In the genomic region with DNA sequence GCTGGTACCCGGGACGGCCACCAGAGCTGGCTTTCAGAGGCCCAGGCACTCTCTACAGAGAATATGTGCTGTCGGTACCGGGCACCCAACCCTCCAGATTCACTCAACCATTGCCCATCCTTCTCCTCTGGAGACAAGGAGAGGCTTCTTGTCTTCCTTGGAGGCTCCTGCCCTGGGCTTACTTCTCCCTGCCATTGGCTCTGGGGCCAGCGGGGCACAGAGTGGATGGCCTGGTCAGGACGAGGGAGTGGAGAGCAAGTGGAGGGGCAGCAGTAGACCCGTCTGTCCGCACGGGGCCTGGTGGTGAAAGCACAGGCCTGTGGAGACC, we compare ENCODE assay signal across 17 cellular contexts.
DNase-seq lines count a peak whose midpoint lies in the region; TF ChIP-seq lines count a peak whose summit lies in the region.
"Had no signal": no experiment of that assay in that cellular context is flagged by ENCODE, and none has a peak within 500 bp of the region (broad histone marks: within the 10 kb centered on the region; RNA-seq: fewer than 3 reads in every experiment).

No MANE protein-coding gene starts in this region.

- H3K9ac ChIP-seq in mesendoderm (ENCODE audit: low read length): no peak overlapping the region

- peak overlapping the region; percentile 39 for H3K27ac ChIP-seq in RWPE1
- H3K27ac ChIP-seq in cingulate gyrus (ENCODE audit: low read depth, low read length): peak overlapping the region; percentile 65
- H3K27ac ChIP-seq in mesendoderm (ENCODE audit: low read depth, low read length): peak overlapping the region; percentile 35
- peak overlapping the region; percentile 75 for H3K27ac ChIP-seq in temporal lobe (ENCODE audit: low read depth, low read length)
- H3K27ac ChIP-seq: thoracic aorta had no signal

- H4K5ac ChIP-seq in mesendoderm (ENCODE audit: low read length): no peak overlapping the region

- H3K4ac ChIP-seq in mesendoderm (ENCODE audit: low read depth, low read length): no peak overlapping the region

- no peak overlapping the region for H3K18ac ChIP-seq in mesendoderm (ENCODE audit: low read length)

- H3K4me3 ChIP-seq in mesendoderm (ENCODE audit: low read length): no peak overlapping the region
- H3K4me3 ChIP-seq: thoracic aorta had no signal

- no CpG with 5 or more reads among the region's 9 CpGs for WGBS in mesendoderm (ENCODE audit: extremely low coverage, insufficient coverage, low lambda C conversion rate)

- H3K56ac ChIP-seq in mesendoderm (ENCODE audit: low read length): peak overlapping the region; percentile 10

- no peaks in the 10 kb centered on the region for H3K79me1 ChIP-seq in mesendoderm (ENCODE audit: low read length)

- H2BK15ac ChIP-seq in mesendoderm (replicated peaks; ENCODE audit: low read depth): no peak overlapping the region

- no peak overlapping the region for H2AK5ac ChIP-seq in mesendoderm (ENCODE audit: low read length)

- no peak for TF ChIP-seq CTCF in RWPE1 (conservative IDR thresholded peaks at IDR 0.05; ENCODE audit: low read depth)

- DNase-seq in RWPE1 (ENCODE audit: low spot score) (no peak), mesendoderm (no peak), NCI-H2227 treated with DMSO at 0.1 percent for 48 hours (lab: John Stamatoyannopoulos, UW) (no peak), germinal center (ENCODE audit: low spot score) (no peak)
- no peak for DNase-seq in activated CD4-positive, alpha-beta T cell treated with anti-CD3 and anti-CD28 coated beads, Interleukin-2, amount 50 U/mL, for 48 hours
- DNase-seq: activated CD4-positive, alpha-beta T cell treated with anti-CD3 and anti-CD28 coated beads, Interleukin-2, amount 10 ng/mL, durations not matched to agents 24 days and 14 days; activated naive CD4-positive, alpha-beta T cell treated with anti-CD3 and anti-CD28 coated beads for 36 hours; C1 segment of cervical spinal cord; effector memory CD4-positive, alpha-beta T cell; HFFc6; hypothalamus; IMR-90; natural killer cell; NCI-H187 treated with DMSO at 0.1 percent for 48 hours had no signal

- H2BK120ac ChIP-seq in mesendoderm (ENCODE audit: low read depth, low read length): no peak overlapping the region

- POLR2A ChIA-PET in RWPE1 (lab: Yijun Ruan, JAX; ENCODE audit: low non-redundant PET): no interaction called here

- H3K79me2 ChIP-seq in mesendoderm (ENCODE audit: control insufficient read depth, insufficient read depth, low read length): no peaks in the 10 kb centered on the region

- no peaks in the 10 kb centered on the region for H3K27me3 ChIP-seq in mesendoderm (ENCODE audit: insufficient read depth, low read length, poor library complexity)

- no peak overlapping the region for H3K4me2 ChIP-seq in mesendoderm (ENCODE audit: low read length)

- H3K4me1 ChIP-seq in mesendoderm (ENCODE audit: control insufficient read depth, low read depth, low read length): peaks cover 8% of the 10 kb centered on the region

- CTCF ChIA-PET in RWPE1 (lab: Yijun Ruan, JAX): no interaction called here

- H3K36me3 ChIP-seq in mesendoderm (ENCODE audit: control insufficient read depth, insufficient read depth, low read length): no peaks in the 10 kb centered on the region

- no peak overlapping the region for H3K23ac ChIP-seq in mesendoderm (ENCODE audit: low read length)

- no peak overlapping the region for H2BK5ac ChIP-seq in mesendoderm (ENCODE audit: low read length)

- H4K8ac ChIP-seq in mesendoderm (ENCODE audit: low read depth, low read length): no peak overlapping the region
